ENCODE assay signal across 8 cellular contexts in genomic region chr3:10263549-10264363, GRCh38. TPM values are rescaled to one million over a fixed set of nuclear protein-coding genes. Genes with fewer than 3 reads are reported as not detected.
DNase-seq lines count a peak whose midpoint lies in the region; ATAC-seq, FAIRE-seq and TF ChIP-seq lines count a peak whose summit lies in the region.

No MANE protein-coding gene starts in this region.

- H3K4me1 ChIP-seq in HCT116 (ENCODE audit: control insufficient read depth in 1 of 2, insufficient read depth in 2 of 2, low read length in 2 of 2) (peaks cover 7 to 9% of the 10 kb centered on the region in 2 experiments), mesendoderm (ENCODE audit: control insufficient read depth, low read depth, low read length) (no peaks in the 10 kb centered on the region)

- H3K27me3 ChIP-seq in HCT116 (ENCODE audit: insufficient read depth, low read length) = no peaks in the 10 kb centered on the region
- no peaks in the 10 kb centered on the region for H3K27me3 ChIP-seq in bronchial epithelial cell (ENCODE audit: control insufficient read depth, insufficient read depth, low read length)
- H3K27me3 ChIP-seq in mesendoderm (ENCODE audit: insufficient read depth, low read length, poor library complexity) = no peaks in the 10 kb centered on the region
- H3K27me3 ChIP-seq in MG63 = no peaks in the 10 kb centered on the region

- no peak overlapping the region for H2AFZ ChIP-seq in HCT116 (ENCODE audit: low read depth, low read length, poor library complexity, severe bottlenecking)

- no peak overlapping the region for H2BK15ac ChIP-seq in mesendoderm (replicated peaks; ENCODE audit: low read depth)

- BruUV-seq in HCT116 (replicated peaks; lab: Mats Ljungman, UMichigan) = no TSS peak

- intact Hi-C loops in HCT116 (cut with micrococcal nuclease) = no loop called here
- intact Hi-C loops in activated B cell treated with CpG ODN at 0.5 μM for 24 hours (cut with micrococcal nuclease) = no loop called here

- POLR2A ChIA-PET in HCT116 (lab: Charles Lee) = interaction anchor here (1.6 kb wide), 1 partner anchor 16 kb away, joined by 5 read pairs; the partner anchor contains the start of gene TATDN2
- POLR2A ChIA-PET in activated B cell treated with CpG ODN at 0.5 μM for 24 hours (lab: Charles Lee) = interaction anchor here (0.6 to 0.9 kb wide), 2 partner anchors 149 to 150 kb away, joined by 5 to 10 read pairs; no protein-coding TSS in a partner anchor

- peaks cover 8% of the 10 kb centered on the region for H3K79me1 ChIP-seq in mesendoderm (ENCODE audit: low read length)

- peak; percentile 99 for ATAC-seq in HCT116
- ATAC-seq in activated B cell treated with CpG ODN at 0.5 μM for 24 hours (ENCODE audit: low read depth) = peak; percentile 89
- no peak for ATAC-seq in HG03097 (IDR thresholded peaks at IDR 0.05; ENCODE audit: low FRiP score, unreplicated experiment)

- no peak overlapping the region for H2AK5ac ChIP-seq in mesendoderm (ENCODE audit: low read length)

- CTCF ChIA-PET in HCT116 (lab: Charles Lee) = interaction anchor here (0.5 to 2.1 kb wide), 6 partner anchors 10 to 442 kb away, joined by 3 to 14 read pairs (median 4); partner anchors contain the start of gene TATDN2
- CTCF ChIA-PET in activated B cell treated with CpG ODN at 0.5 μM for 24 hours (lab: Charles Lee) = interaction anchor here (0.6 to 1.4 kb wide), 5 partner anchors 10 to 73 kb away, joined by 3 to 4 read pairs (median 3); partner anchors contain the start of genes GHRL and SEC13

- H3K4me2 ChIP-seq in HCT116 (ENCODE audit: low read length) (no peak overlapping the region), mesendoderm (ENCODE audit: low read length) (no peak overlapping the region)

- no peak overlapping the region for H4K5ac ChIP-seq in mesendoderm (ENCODE audit: low read length)

- H3K9me3 ChIP-seq in HCT116 (ENCODE audit: control insufficient read depth in 1 of 2, insufficient read depth in 1 of 2, low read depth in 1 of 2, low read length in 2 of 2) (no peaks in the 10 kb centered on the region), MG63 (no peaks in the 10 kb centered on the region)

- no peaks in the 10 kb centered on the region for H3K9me2 ChIP-seq in HCT116 (ENCODE audit: insufficient read depth)

- no peak overlapping the region for H3K4me3 Mint-ChIP-seq in activated B cell treated with CpG ODN at 0.5 μM for 24 hours

- no peak overlapping the region for H3K18ac ChIP-seq in mesendoderm (ENCODE audit: low read length)

- H4K20me1 ChIP-seq in HCT116 (ENCODE audit: insufficient read depth) = peaks cover 10% of the 10 kb centered on the region; the same call in 1 of the 2 replicates

- H3K36me3 ChIP-seq in HCT116 (ENCODE audit: control insufficient read depth in 1 of 2, insufficient read depth in 2 of 2, low read length in 2 of 2) = peaks cover 24 to 29% of the 10 kb centered on the region in 2 experiments
- H3K36me3 ChIP-seq in bronchial epithelial cell (ENCODE audit: control insufficient read depth, insufficient read depth, low read length) = peaks cover 9% of the 10 kb centered on the region
- no peaks in the 10 kb centered on the region for H3K36me3 ChIP-seq in mesendoderm (ENCODE audit: control insufficient read depth, insufficient read depth, low read length)
- H3K36me3 ChIP-seq in MG63 = peaks cover 27% of the 10 kb centered on the region

- peak overlapping the region; percentile 38 for H3K27ac Mint-ChIP-seq in activated B cell treated with CpG ODN at 0.5 μM for 24 hours

- WGBS in mesendoderm (ENCODE audit: extremely low coverage, insufficient coverage, low lambda C conversion rate) = no CpG with 5 or more reads among the region's 12 CpGs

- no peak overlapping the region for H3K23ac ChIP-seq in mesendoderm (ENCODE audit: low read length)

- H2BK120ac ChIP-seq in mesendoderm (ENCODE audit: low read depth, low read length) = no peak overlapping the region

- peaks cover 40% of the 10 kb centered on the region for H3K4me1 Mint-ChIP-seq in activated B cell treated with CpG ODN at 0.5 μM for 24 hours

- peak overlapping the region; percentile 29 for H4K8ac ChIP-seq in mesendoderm (ENCODE audit: low read depth, low read length)

- peak; percentile 45 for TF ChIP-seq CTCF in 22Rv1 (IDR thresholded peaks at IDR 0.05)
- TF ChIP-seq CTCF in HCT116 (IDR thresholded peaks at IDR 0.05 in 2 of 3, conservative IDR thresholded peaks at IDR 0.05 in 1 of 3; ENCODE audit: borderline replicate concordance in 1 of 3, insufficient read depth in 1 of 3, low read depth in 2 of 3, low read length in 2 of 3) = peak in 2 of 3 experiments; percentile 53 to 54; a peak in 4 of 6 replicates
- no peak for TF ChIP-seq CTCF in activated B cell treated with CpG ODN at 0.5 μM for 24 hours (IDR thresholded peaks at IDR 0.05)
- TF ChIP-seq CTCF in bronchial epithelial cell (IDR thresholded peaks at IDR 0.05; ENCODE audit: insufficient read depth, low read length, severe bottlenecking) = peak; percentile 53

- TF ChIP-seq RAD21 in HCT116 (IDR thresholded peaks at IDR 0.05; ENCODE audit: low read depth) = peak; percentile 36

- peak; percentile 22 for DNase-seq in HCT116 (ENCODE audit: low read depth, low spot score)
- no peak for DNase-seq in activated B cell treated with CpG ODN at 0.5 μM for 24 hours
- DNase-seq in bronchial epithelial cell (ENCODE audit: low read depth) = peak; percentile 29
- peak; percentile 85 for DNase-seq in mesendoderm
- DNase-seq in stimulated activated CD8-positive, alpha-beta memory T cell treated with anti-CD3 and anti-CD28 coated beads, Interleukin-4, amount 100 ng/mL, for 48 hours = peak; percentile 82
- no peak for DNase-seq in MG63

- H3K9ac ChIP-seq in HCT116 (ENCODE audit: low read length) (no peak overlapping the region), mesendoderm (ENCODE audit: low read length) (no peak overlapping the region)

- peaks cover 82% of the 10 kb centered on the region for H3K36me3 Mint-ChIP-seq in activated B cell treated with CpG ODN at 0.5 μM for 24 hours (ENCODE audit: low read depth)

- no peak overlapping the region for H2BK5ac ChIP-seq in mesendoderm (ENCODE audit: low read length)

- FAIRE-seq in bronchial epithelial cell (lab: Jason Lieb, UNC) = no peak

- H3K9me3 Mint-ChIP-seq in activated B cell treated with CpG ODN at 0.5 μM for 24 hours = no peaks in the 10 kb centered on the region

- no peak overlapping the region for H3K4me3 ChIP-seq in HCT116 (replicated peaks in 1 of 2; ENCODE audit: low read depth in 1 of 2, low read length in 2 of 2)
- no peak overlapping the region for H3K4me3 ChIP-seq in bronchial epithelial cell (ENCODE audit: low read depth, low read length)
- H3K4me3 ChIP-seq in mesendoderm (ENCODE audit: low read length) = no peak overlapping the region
- H3K4me3 ChIP-seq in MG63 = no peak overlapping the region

- H3K4ac ChIP-seq in mesendoderm (ENCODE audit: low read depth, low read length) = no peak overlapping the region

- no peaks in the 10 kb centered on the region for H3K27me3 Mint-ChIP-seq in activated B cell treated with CpG ODN at 0.5 μM for 24 hours

- RAD21 ChIA-PET in HCT116 (lab: Charles Lee; ENCODE audit: low non-redundant PET in 1 of 2, low total read pairs in 2 of 2, uncharacterized antibody in 2 of 2, unreplicated experiment in 2 of 2) = no interaction called here

- H3K79me2 ChIP-seq in HCT116 (ENCODE audit: insufficient read depth, low read length) (peaks cover 94% of the 10 kb centered on the region), mesendoderm (ENCODE audit: control insufficient read depth, insufficient read depth, low read length) (peaks cover 5% of the 10 kb centered on the region)

- H3K27ac ChIP-seq in 22Rv1 (no peak overlapping the region), HCT116 (ENCODE audit: low read depth, low read length) (peak overlapping the region; percentile 41), mesendoderm (ENCODE audit: low read depth, low read length) (no peak overlapping the region)

- TF ChIP-seq POLR2A in HCT116 (IDR thresholded peaks at IDR 0.05; ENCODE audit: borderline replicate concordance, extremely low read depth, insufficient read depth, insufficient read length) = no peak

- H3K56ac ChIP-seq in mesendoderm (ENCODE audit: low read length) = peak overlapping the region; percentile 54

TF ChIP-seq in HCT116, 20 proteins besides CTCF, POLR2A, EP300 and RAD21:
- TF ChIP-seq POLR2AphosphoS5 (IDR thresholded peaks at IDR 0.05; ENCODE audit: low read depth, low read length) (no peak), EGR1 (IDR thresholded peaks at IDR 0.05; ENCODE audit: low read depth) (peak; percentile 78)

RNA-seq across cellular contexts. Expression of gene TATDN2, which starts 15.5 kb away (rescaled TPM):
- total RNA-seq in HCT116 (2021; ENCODE audit: unreplicated experiment) (26.8 TPM), activated B cell treated with CpG ODN at 0.5 μM for 24 hours (55.6 and 56.2 TPM in 2 replicates), bronchial epithelial cell (7.9 and 8.2 TPM in 2 replicates)
- polyA plus RNA-seq in HCT116 (2012) = 14.0 and 15.3 TPM in 2 replicates
- polyA plus RNA-seq in mesendoderm (2013, experiment 1 of 2) = 21.1 TPM
- polyA plus RNA-seq in mesendoderm (2013, experiment 2 of 2) = 22.4 TPM
- 7.6 and 15.8 TPM in 2 replicates for total RNA-seq in MG63 (2014; rRNA removed; shearing (Covaris generic); ENCODE audit: low replicate concordance)

RNA-seq across cellular contexts. Expression of gene GHRL, which starts 29.0 kb away (rescaled TPM):
- total RNA-seq in HCT116 (2021; ENCODE audit: unreplicated experiment) = not detected
- polyA plus RNA-seq in HCT116 (2012) = 0.30 and 0.31 TPM in 2 replicates
- total RNA-seq in activated B cell treated with CpG ODN at 0.5 μM for 24 hours = 1.4 and 2.8 TPM in 2 replicates
- 0.13 TPM in 1 of 2 replicates, not detected in the other for total RNA-seq in bronchial epithelial cell
- 0.66 TPM for polyA plus RNA-seq in mesendoderm (2013, experiment 1 of 2)
- polyA plus RNA-seq in mesendoderm (2013, experiment 2 of 2) = 0.34 TPM
- total RNA-seq in MG63 (2014; rRNA removed; shearing (Covaris generic); ENCODE audit: low replicate concordance) = not detected in 2 replicates

RNA-seq across cellular contexts. Expression of gene SEC13, which starts 57.2 kb away (rescaled TPM):
- total RNA-seq in HCT116 (2021; ENCODE audit: unreplicated experiment) = 113 TPM
- polyA plus RNA-seq in HCT116 (2012) = 108 and 139 TPM in 2 replicates
- 86.1 and 86.9 TPM in 2 replicates for total RNA-seq in activated B cell treated with CpG ODN at 0.5 μM for 24 hours
- 177 and 188 TPM in 2 replicates for total RNA-seq in bronchial epithelial cell
- polyA plus RNA-seq in mesendoderm (2013, experiment 1 of 2) = 117 TPM
- 116 TPM for polyA plus RNA-seq in mesendoderm (2013, experiment 2 of 2)
- total RNA-seq in MG63 (2014; rRNA removed; shearing (Covaris generic); ENCODE audit: low replicate concordance) = 97.2 and 147 TPM in 2 replicates

Comparison
In these comparisons a context has a peak if more than half of its experiments do, and no peak if none do; other contexts are left out.
1. DNase-seq: peak in HCT116 (single experiment), bronchial epithelial cell (single experiment), mesendoderm (single experiment) and stimulated activated CD8-positive, alpha-beta memory T cell treated with anti-CD3 and anti-CD28 coated beads, Interleukin-4, amount 100 ng/mL, for 48 hours (single experiment); none in activated B cell treated with CpG ODN at 0.5 μM for 24 hours (single experiment) and MG63 (single experiment).